Comparison of ENCODE assay signal across 22 cellular contexts in genomic region chr1:42979037-42979432, GRCh38. TPM values are rescaled to one million over a fixed set of nuclear protein-coding genes. Genes with fewer than 3 reads are reported as not detected.
DNase-seq lines count a peak whose midpoint lies in the region; ATAC-seq, FAIRE-seq and TF ChIP-seq lines count a peak whose summit lies in the region.
"Had no signal": no experiment of that assay in that cellular context is flagged by ENCODE, and none has a peak within 500 bp of the region (broad histone marks: within the 10 kb centered on the region; RNA-seq: fewer than 3 reads in every experiment).

No MANE protein-coding gene starts in this region.

- no peak overlapping the region for H4K5ac ChIP-seq in H9 (ENCODE audit: insufficient read length, low read depth, low read length)

- H3K56ac ChIP-seq in H9 (ENCODE audit: insufficient read length, low read depth, low read length): no peak overlapping the region

- H3K27me3 ChIP-seq in GM23338 (ENCODE audit: insufficient read depth): no peaks in the 10 kb centered on the region
- no peaks in the 10 kb centered on the region for H3K27me3 ChIP-seq in astrocyte (ENCODE audit: insufficient read depth, low read length)
- no peaks in the 10 kb centered on the region for H3K27me3 ChIP-seq in endothelial cell of umbilical vein (ENCODE audit: control insufficient read depth in 2 of 2, insufficient read depth in 2 of 2, low read length in 2 of 2)
- H3K27me3 ChIP-seq in H9 (ENCODE audit: insufficient read depth, low read length): no peaks in the 10 kb centered on the region

- H3K9me1 ChIP-seq in endothelial cell of umbilical vein (replicated peaks; ENCODE audit: control insufficient read depth, extremely low read depth, insufficient read depth, low read length): no peaks in the 10 kb centered on the region

- no peak overlapping the region for H4K8ac ChIP-seq in H9 (replicated peaks; ENCODE audit: insufficient read length, low read depth, low read length)

- H3K9me2 ChIP-seq in GM23338 (ENCODE audit: insufficient read depth): no peaks in the 10 kb centered on the region; the same call in 1 of the 2 replicates

- CTCF ChIA-PET in endothelial cell of umbilical vein (lab: Charles Lee): interaction anchor here (1.0 kb wide), 2 partner anchors 56 to 94 kb away, joined by 3 read pairs; no protein-coding TSS in a partner anchor

- H3K4me3 ChIP-seq in GM23338 (no peak overlapping the region), astrocyte (ENCODE audit: insufficient read depth, low read depth, low read length) (no peak overlapping the region), endothelial cell of umbilical vein (replicated peaks in 1 of 3; ENCODE audit: insufficient read depth in 1 of 3, low read depth in 1 of 3, low read length in 3 of 3) (no peak overlapping the region)
- H3K4me3 ChIP-seq: A549, K562 had no signal

- no peak overlapping the region for H3K4me3 Mint-ChIP-seq in GM23338
- H3K4me3 Mint-ChIP-seq in astrocyte (ENCODE audit: unreplicated experiment): no peak overlapping the region
- no peak overlapping the region for H3K4me3 Mint-ChIP-seq in progenitor cell of endocrine pancreas (ENCODE audit: low read depth)
- H3K4me3 Mint-ChIP-seq in H9: peak overlapping the region in 1 of 2 experiments; percentile 7; a peak in 1 of 5 replicates
- H3K4me3 Mint-ChIP-seq: CD14-positive monocyte had no signal

- H3T11ph ChIP-seq in H9 (ENCODE audit: low read length): no peak overlapping the region

- H3K27ac ChIP-seq in GM23338 (ENCODE audit: low read depth) (peak overlapping the region; percentile 78; the same call in 1 of the 2 replicates), astrocyte (ENCODE audit: low read depth, low read length) (peak overlapping the region; percentile 43), endothelial cell of umbilical vein (ENCODE audit: insufficient read depth, low read depth, low read length) (no peak overlapping the region), H9 (ENCODE audit: insufficient read length, low read depth, low read length) (no peak overlapping the region)
- H3K27ac ChIP-seq: A549 had no signal

- H3K27me3 Mint-ChIP-seq in GM23338 (ENCODE audit: insufficient read depth, low read depth, poor library complexity) (peaks cover 8% of the 10 kb centered on the region), astrocyte (ENCODE audit: low read depth, unreplicated experiment) (peaks cover 2% of the 10 kb centered on the region), progenitor cell of endocrine pancreas (peaks cover 49% of the 10 kb centered on the region), H9 (ENCODE audit: low read depth) (no peaks in the 10 kb centered on the region)

- no peak for TF ChIP-seq CTCF in GM23338 (conservative IDR thresholded peaks at IDR 0.05; ENCODE audit: low read depth in 2 of 2)
- TF ChIP-seq CTCF in astrocyte (IDR thresholded peaks at IDR 0.05; ENCODE audit: insufficient read depth, low read depth, low read length): no peak
- no peak for TF ChIP-seq CTCF in endothelial cell of umbilical vein (IDR thresholded peaks at IDR 0.05; ENCODE audit: extremely low read depth in 1 of 2, insufficient read depth in 1 of 2, low read depth in 1 of 2, low read length in 2 of 2)
- TF ChIP-seq CTCF in progenitor cell of endocrine pancreas (IDR thresholded peaks at IDR 0.05; ENCODE audit: unreplicated experiment): no peak
- TF ChIP-seq CTCF in H9 (conservative IDR thresholded peaks at IDR 0.05): no peak

- peak; percentile 32 for DNase-seq in GM23338 (ENCODE audit: low spot score)
- no peak for DNase-seq in astrocyte (ENCODE audit: low read depth)
- DNase-seq in endothelial cell of umbilical vein (ENCODE audit: low read depth, low spot score): no peak
- DNase-seq in progenitor cell of endocrine pancreas (ENCODE audit: low spot score, unreplicated experiment): no peak
- no peak for DNase-seq in NCI-H2081 treated with DMSO at 0.1 percent for 48 hours (lab: John Stamatoyannopoulos, UW)
- DNase-seq in H9: no peak
- DNase-seq: DMS153, MV-4-11, NCI-H1417, NCI-H187 treated with DMSO at 0.1 percent for 48 hours, NCI-H2171 treated with DMSO at 0.1 percent for 48 hours, NCI-H446 treated with DMSO at 0.1 percent for 48 hours, NCI-H748 treated with DMSO at 0.1 percent for 48 hours, OCI-M1, RPMI8226, SIG-M5 had no signal

- H2BK15ac ChIP-seq in H9 (ENCODE audit: low read depth, low read length): no peak overlapping the region

- no peaks in the 10 kb centered on the region for H3K79me1 ChIP-seq in H9 (ENCODE audit: insufficient read depth, low read depth, low read length, poor library complexity, severe bottlenecking)

- H3K23ac ChIP-seq in H9 (ENCODE audit: insufficient read length, low read depth, low read length): no peak overlapping the region

- H3K36me3 Mint-ChIP-seq in GM23338 (ENCODE audit: low read depth): peaks cover 60% of the 10 kb centered on the region
- peaks cover 29% of the 10 kb centered on the region for H3K36me3 Mint-ChIP-seq in astrocyte (ENCODE audit: low read depth, unreplicated experiment)
- H3K36me3 Mint-ChIP-seq in progenitor cell of endocrine pancreas (ENCODE audit: insufficient read depth): no peaks in the 10 kb centered on the region
- peaks cover 28 to 50% (median 45%) of the 10 kb centered on the region in 3 experiments for H3K36me3 Mint-ChIP-seq in H9 (ENCODE audit: insufficient read depth in 1 of 3, low read depth in 3 of 3)
- H3K36me3 Mint-ChIP-seq: CD14-positive monocyte had no signal

- H3K4me1 Mint-ChIP-seq in GM23338 (peaks cover 36% of the 10 kb centered on the region), astrocyte (ENCODE audit: low read depth, unreplicated experiment) (peaks cover 14% of the 10 kb centered on the region), progenitor cell of endocrine pancreas (ENCODE audit: low read depth) (peaks cover 19% of the 10 kb centered on the region), H9 (peaks cover 28% of the 10 kb centered on the region in 2 experiments)

- H2AFZ ChIP-seq in GM23338 (no peak overlapping the region), astrocyte (ENCODE audit: low read depth, low read length) (peak overlapping the region; percentile 6), endothelial cell of umbilical vein (ENCODE audit: low read depth, low read length) (peak overlapping the region; percentile 43), H9 (ENCODE audit: low read length) (no peak overlapping the region)

- intact Hi-C loops in endothelial cell of umbilical vein (cut with micrococcal nuclease): loop anchor here (5.0 kb wide), 1 partner anchor 88 kb away; no protein-coding TSS in a partner anchor

- no peak overlapping the region for H2BK120ac ChIP-seq in H9 (ENCODE audit: low read depth, low read length, poor library complexity, severe bottlenecking)

- dilution Hi-C loops in endothelial cell of umbilical vein (cut with MboI; ENCODE audit: extremely low pct_ligation_motif_present, low sequenced_read_pairs): no loop called here

- no peak overlapping the region for H2BK5ac ChIP-seq in H9 (ENCODE audit: insufficient read length, low read length)

- H3K9me3 ChIP-seq in astrocyte (ENCODE audit: insufficient read depth, low read depth, low read length) (no peaks in the 10 kb centered on the region), endothelial cell of umbilical vein (replicated peaks; ENCODE audit: control insufficient read depth, insufficient read depth, low read length) (no peaks in the 10 kb centered on the region), H9 (ENCODE audit: control insufficient read depth, low read depth, low read length) (no peaks in the 10 kb centered on the region)
- H3K9me3 ChIP-seq: A549 had no signal

- H2AK5ac ChIP-seq in H9 (ENCODE audit: insufficient read length, low read length): no peak overlapping the region

- FAIRE-seq in astrocyte (lab: Jason Lieb, UNC) (peak; percentile 45), endothelial cell of umbilical vein (lab: Jason Lieb, UNC) (no peak)
- FAIRE-seq: A549, K562 had no signal

- H3K27ac Mint-ChIP-seq in GM23338: no peak overlapping the region
- H3K27ac Mint-ChIP-seq in astrocyte (ENCODE audit: unreplicated experiment): no peak overlapping the region
- peak overlapping the region; percentile 26 for H3K27ac Mint-ChIP-seq in progenitor cell of endocrine pancreas
- H3K27ac Mint-ChIP-seq in H9: peak overlapping the region in 1 of 3 experiments; percentile 21; a peak in 2 of 7 replicates

- H3K4me2 ChIP-seq in GM23338: peak overlapping the region; percentile 55; the same call in 1 of the 2 replicates
- peak overlapping the region; percentile 63 for H3K4me2 ChIP-seq in astrocyte (ENCODE audit: low read length)
- peak overlapping the region; percentile 20 for H3K4me2 ChIP-seq in endothelial cell of umbilical vein (ENCODE audit: insufficient read depth, low read length)
- H3K4me2 ChIP-seq in H9 (ENCODE audit: insufficient read depth, insufficient read length, low read length): no peak overlapping the region
- H3K4me2 ChIP-seq: A549 had no signal

- no TSS peak for BruUV-seq in endothelial cell of umbilical vein (replicated peaks; lab: Mats Ljungman, UMichigan)

- no CpG with 5 or more reads among the region's 2 CpGs for WGBS in H9 (ENCODE audit: extremely low coverage, insufficient read length, low lambda C conversion rate)

- H3K14ac ChIP-seq in H9 (ENCODE audit: insufficient read depth, low read length): no peak overlapping the region

- H3K79me2 ChIP-seq in GM23338 (replicated peaks; ENCODE audit: insufficient read depth): no peaks in the 10 kb centered on the region
- no peaks in the 10 kb centered on the region for H3K79me2 ChIP-seq in astrocyte (ENCODE audit: insufficient read depth, low read length)
- no peaks in the 10 kb centered on the region for H3K79me2 ChIP-seq in endothelial cell of umbilical vein (ENCODE audit: control insufficient read depth, insufficient read depth, low read length)
- no peaks in the 10 kb centered on the region for H3K79me2 ChIP-seq in H9 (ENCODE audit: insufficient read depth, low read length)

- ATAC-seq in GM23338: peak; percentile 37
- ATAC-seq in HG02588 (IDR thresholded peaks at IDR 0.05; ENCODE audit: unreplicated experiment): no peak
- no peak for ATAC-seq in HG03159 (IDR thresholded peaks at IDR 0.05; ENCODE audit: unreplicated experiment)
- ATAC-seq: A549, HCT116 had no signal

- TF ChIP-seq POLR2A in endothelial cell of umbilical vein (IDR thresholded peaks at IDR 0.05; ENCODE audit: low read depth, low read length): no peak

- POLR2A ChIA-PET in endothelial cell of umbilical vein (lab: Charles Lee): interaction anchor here (0.7 kb wide), 1 partner anchor 17 kb away, joined by 10 read pairs; no protein-coding TSS in a partner anchor

- H3K9me3 Mint-ChIP-seq in GM23338: no peaks in the 10 kb centered on the region
- no peaks in the 10 kb centered on the region for H3K9me3 Mint-ChIP-seq in astrocyte (ENCODE audit: unreplicated experiment)
- no peaks in the 10 kb centered on the region for H3K9me3 Mint-ChIP-seq in progenitor cell of endocrine pancreas (ENCODE audit: low read depth)
- H3K9me3 Mint-ChIP-seq in H9: no peaks in the 10 kb centered on the region

- peaks cover 7% of the 10 kb centered on the region for H3K36me3 ChIP-seq in GM23338 (ENCODE audit: insufficient read depth)
- H3K36me3 ChIP-seq in astrocyte (ENCODE audit: insufficient read depth, low read length): no peaks in the 10 kb centered on the region
- no peaks in the 10 kb centered on the region for H3K36me3 ChIP-seq in endothelial cell of umbilical vein (ENCODE audit: control insufficient read depth in 2 of 2, extremely low read depth in 1 of 2, insufficient read depth in 2 of 2, low read length in 2 of 2)

- H3K18ac ChIP-seq in H9 (ENCODE audit: insufficient read length, low read depth, low read length): no peak overlapping the region

- no peak overlapping the region for H2BK20ac ChIP-seq in H9 (ENCODE audit: low read depth, low read length, poor library complexity, severe bottlenecking)

- H3K4me1 ChIP-seq in GM23338 (ENCODE audit: insufficient read depth): peaks cover 27% of the 10 kb centered on the region
- H3K4me1 ChIP-seq in astrocyte (ENCODE audit: insufficient read depth, low read length): peaks cover 15% of the 10 kb centered on the region
- peaks cover 12% of the 10 kb centered on the region for H3K4me1 ChIP-seq in endothelial cell of umbilical vein (ENCODE audit: control insufficient read depth, extremely low read depth, insufficient read depth, low read length)
- H3K4me1 ChIP-seq in H9 (ENCODE audit: insufficient read depth, low read length): peaks cover 19% of the 10 kb centered on the region; the same call in 1 of the 2 replicates
- H3K4me1 ChIP-seq: A549 had no signal

- peaks cover 4% of the 10 kb centered on the region; the same call in 1 of the 2 replicates for H3F3A ChIP-seq in GM23338 (replicated peaks; ENCODE audit: low read depth)

- H3K4ac ChIP-seq in H9 (ENCODE audit: low read depth, low read length): no peak overlapping the region

- H4K91ac ChIP-seq in H9 (ENCODE audit: insufficient read length, low read depth, low read length): no peak overlapping the region

- H3K9ac ChIP-seq in astrocyte (ENCODE audit: low read length) (peak overlapping the region; percentile 24), endothelial cell of umbilical vein (replicated peaks; ENCODE audit: extremely low read depth, insufficient read depth, low read length) (no peak overlapping the region), H9 (ENCODE audit: extremely low read depth, insufficient read length, low read length) (no peak overlapping the region)

- H2BK12ac ChIP-seq in H9 (ENCODE audit: insufficient read length, low read depth, low read length): no peak overlapping the region

- H4K20me1 ChIP-seq in GM23338 (replicated peaks; ENCODE audit: insufficient read depth) (no peaks in the 10 kb centered on the region), astrocyte (ENCODE audit: insufficient read depth, low read length) (no peaks in the 10 kb centered on the region), endothelial cell of umbilical vein (replicated peaks; ENCODE audit: control insufficient read depth, extremely low read depth, insufficient read depth, low read length) (no peaks in the 10 kb centered on the region), H9 (ENCODE audit: control insufficient read depth, insufficient read depth, insufficient read length) (no peaks in the 10 kb centered on the region)

- no peaks in the 10 kb centered on the region for H3K23me2 ChIP-seq in H9 (ENCODE audit: insufficient read length, low read depth, low read length, poor library complexity, severe bottlenecking)

RNA-seq across cellular contexts. Expression of gene SLC2A1, which starts 20.4 kb away (rescaled TPM):
- total RNA-seq in GM23338 (2014; rRNA removed; shearing (Covaris generic)): 305 and 479 TPM in 2 replicates
- polyA plus RNA-seq in GM23338 (2016; fragmentation: Nextera tagmentation; extraction: Ambion mirVana): 63.9 and 66.1 TPM in 2 replicates
- 506 and 521 TPM in 2 replicates for total RNA-seq in astrocyte
- total RNA-seq in endothelial cell of umbilical vein: 38.7 and 42.2 TPM in 2 replicates
- polyA plus RNA-seq in endothelial cell of umbilical vein: 46.5 and 52.5 TPM in 2 replicates
- polyA plus RNA-seq in endothelial cell of umbilical vein (2011; cell fraction: cytosol; rRNA removed): 21.5 and 24.7 TPM in 2 replicates
- polyA plus RNA-seq in endothelial cell of umbilical vein (2011; cell fraction: nucleus; rRNA removed): 28.6 and 30.8 TPM in 2 replicates
- 15.0 and 15.9 TPM in 2 replicates for polyA plus RNA-seq in endothelial cell of umbilical vein (2012)
- polyA minus RNA-seq in endothelial cell of umbilical vein: 37.1 and 43.2 TPM in 2 replicates
- polyA minus RNA-seq in endothelial cell of umbilical vein (2011; cell fraction: cytosol; rRNA and poly(A)+ RNA removed): 19.2 TPM
- 21.7 and 24.7 TPM in 2 replicates for polyA minus RNA-seq in endothelial cell of umbilical vein (2011; cell fraction: nucleus; rRNA and poly(A)+ RNA removed)
- total RNA-seq in progenitor cell of endocrine pancreas: 49.7 and 54.7 TPM in 2 replicates
- 186 and 187 TPM in 2 replicates for total RNA-seq in H9 (2021)

Comparison
In these comparisons a context has a peak if more than half of its experiments do, and no peak if none do; other contexts are left out.
1. H2AFZ ChIP-seq: peak in astrocyte (single experiment) and endothelial cell of umbilical vein (single experiment); none in GM23338 (single experiment) and H9 (single experiment).
2. H3K27ac ChIP-seq: peak in GM23338 (single experiment) and astrocyte (single experiment); none in endothelial cell of umbilical vein (single experiment) and H9 (single experiment).